1 cellular context compared by ENCODE assay signal in the genomic region with DNA sequence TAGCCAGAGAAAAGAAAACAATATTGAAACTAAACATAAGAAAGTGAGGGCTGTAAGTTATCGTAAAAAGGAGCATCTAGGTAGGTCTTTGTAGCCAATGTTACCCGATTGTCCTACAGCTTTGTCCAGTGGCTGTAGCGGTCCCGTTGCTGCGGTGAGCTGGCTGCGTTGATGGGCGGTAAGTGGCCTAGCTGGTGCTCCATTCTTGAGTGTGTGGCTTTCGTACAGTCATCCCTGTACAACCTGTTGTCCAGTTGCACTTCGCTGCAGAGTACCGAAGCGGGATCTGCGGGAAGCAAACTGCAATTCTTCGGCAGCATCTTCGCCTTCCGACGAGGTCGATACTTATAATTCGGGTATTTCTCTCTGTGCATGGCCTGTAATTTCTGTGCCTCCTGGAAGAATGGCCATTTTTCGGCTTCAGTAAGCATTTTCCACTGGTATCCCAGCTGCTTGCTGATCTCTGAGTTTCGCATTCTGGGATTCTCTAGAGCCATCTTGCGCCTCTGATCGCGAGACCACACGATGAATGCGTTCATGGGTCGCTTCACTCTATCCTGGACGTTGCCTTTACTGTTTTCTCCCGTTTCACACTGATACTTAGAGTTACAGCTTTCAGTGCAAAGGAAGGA.
TF ChIP-seq lines count a peak whose summit lies in the region.

No MANE protein-coding gene starts in this region.

TF ChIP-seq in H1, 55 proteins besides CTCF, POLR2A, EP300 and RAD21:
- TF ChIP-seq TAF1 (IDR thresholded peaks at IDR 0.05; ENCODE audit: low read depth, low read length) (0 out of 2 replicates have a peak, but pooled peaks have one; percentile 21), TBP (IDR thresholded peaks at IDR 0.05; ENCODE audit: low read depth, low read length) (0 out of 2 replicates have a peak, but pooled peaks have one; percentile 11), CHD2 (IDR thresholded peaks at IDR 0.05; ENCODE audit: low read length) (0 out of 2 replicates have a peak, but pooled peaks have one; percentile 21)
- TF ChIP-seq, protein P1, sequence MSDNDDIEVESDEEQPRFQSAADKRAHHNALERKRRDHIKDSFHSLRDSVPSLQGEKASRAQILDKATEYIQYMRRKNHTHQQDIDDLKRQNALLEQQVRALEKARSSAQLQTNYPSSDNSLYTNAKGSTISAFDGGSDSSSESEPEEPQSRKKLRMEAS (IDR thresholded peaks at IDR 0.05), result no peak
